In genomic region chr6:142146828-142147662, GRCh38 we compare ENCODE assay signal across 1 cellular context.
TF ChIP-seq lines count a peak whose summit lies in the region.

Gene NMBR, minus strand, starts transcription at chr6:142147122. Its CDS starts 58,464 bp downstream, at chr6:142088658.
Gene VTA1, plus strand, starts transcription at chr6:142147263. Its CDS starts 25 bp downstream, at chr6:142147288.

TF ChIP-seq in HepG2, 621 proteins besides CTCF, POLR2A, EP300 and RAD21 (continued from another document and continues in another):
- TF ChIP-seq HNRNPK (IDR thresholded peaks at IDR 0.05; ENCODE audit: low read depth, low read length, poor library complexity, severe bottlenecking) (no peak), NFYB (CRISPR knock-in tag; IDR thresholded peaks at IDR 0.05) (peak; percentile 66), BCL3 (CRISPR knock-in tag; IDR thresholded peaks at IDR 0.05) (peak; percentile 59; the same call in 1 of the 2 replicates), ZFP41 (CRISPR knock-in tag; IDR thresholded peaks at IDR 0.05; ENCODE audit: borderline replicate concordance) (peak; percentile 97; the same call in 1 of the 2 replicates), GABPB1 (CRISPR knock-in tag; IDR thresholded peaks at IDR 0.05) (peak; percentile 99), PAF1 (CRISPR knock-in tag; IDR thresholded peaks at IDR 0.05) (no peak), FOXO4 (CRISPR knock-in tag; conservative IDR thresholded peaks at IDR 0.05) (no peak), MTA3 (CRISPR knock-in tag; IDR thresholded peaks at IDR 0.05) (no peak), FOSL1 (CRISPR knock-in tag; IDR thresholded peaks at IDR 0.05; ENCODE audit: borderline replicate concordance) (no peak), ATAD3A (CRISPR knock-in tag; IDR thresholded peaks at IDR 0.05) (no peak), FOXK1 (CRISPR knock-in tag; IDR thresholded peaks at IDR 0.05; ENCODE audit: borderline replicate concordance, low read depth) (peak; percentile 90), ZNF407 (CRISPR knock-in tag; IDR thresholded peaks at IDR 0.05; ENCODE audit: not compliant biosample characterization) (peak; percentile 75), ZNF326 (CRISPR knock-in tag; IDR thresholded peaks at IDR 0.05; ENCODE audit: borderline replicate concordance) (no peak), PITX1 (CRISPR knock-in tag; IDR thresholded peaks at IDR 0.05) (peak; percentile 77; the same call in 1 of the 2 replicates), FOXA3 (CRISPR knock-in tag; IDR thresholded peaks at IDR 0.05) (peak; percentile 90), SMAD9 (CRISPR knock-in tag; IDR thresholded peaks at IDR 0.05) (0 out of 2 replicates have a peak, but pooled peaks have one; percentile 27), ZNF30 (CRISPR knock-in tag; IDR thresholded peaks at IDR 0.05) (no peak), ELF3 (CRISPR knock-in tag; IDR thresholded peaks at IDR 0.05) (peak; percentile 99), ZC3H4 (CRISPR knock-in tag; IDR thresholded peaks at IDR 0.05; ENCODE audit: borderline replicate concordance) (0 out of 2 replicates have a peak, but pooled peaks have one; percentile 48), POLR2AphosphoS5 (IDR thresholded peaks at IDR 0.05; ENCODE audit: low read depth, low read length) (peak; percentile 95), NFATC3 (CRISPR knock-in tag; IDR thresholded peaks at IDR 0.05) (peak; percentile 74; the same call in 1 of the 2 replicates), TAF1 (CRISPR knock-in tag; IDR thresholded peaks at IDR 0.05) (peak; percentile 94), ZNF225 (CRISPR knock-in tag; IDR thresholded peaks at IDR 0.05) (peak; percentile 98), FOXK2 (IDR thresholded peaks at IDR 0.05) (peak; percentile 77; the same call in 1 of the 2 replicates), POGZ (CRISPR knock-in tag; IDR thresholded peaks at IDR 0.05) (peak; percentile 100), RXRA (CRISPR knock-in tag; IDR thresholded peaks at IDR 0.05) (peak; percentile 94), ZNF841 (CRISPR knock-in tag; IDR thresholded peaks at IDR 0.05; ENCODE audit: borderline replicate concordance) (no peak), LCORL (IDR thresholded peaks at IDR 0.05) (peak; percentile 73), LCORL (CRISPR knock-in tag; IDR thresholded peaks at IDR 0.05) (peak; percentile 97), NR2C2 (CRISPR knock-in tag; IDR thresholded peaks at IDR 0.05; ENCODE audit: borderline replicate concordance) (peak; percentile 93), ZNF749 (CRISPR knock-in tag; IDR thresholded peaks at IDR 0.05; ENCODE audit: borderline replicate concordance) (peak; percentile 83; the same call in 1 of the 2 replicates), RFX3 (CRISPR knock-in tag; IDR thresholded peaks at IDR 0.05) (peak; percentile 93), PHF5A (CRISPR knock-in tag; IDR thresholded peaks at IDR 0.05; ENCODE audit: low read depth, unreplicated experiment) (peak; percentile 78), RFXAP (CRISPR knock-in tag; IDR thresholded peaks at IDR 0.05; ENCODE audit: borderline replicate concordance) (peak; percentile 94), ZNF572 (CRISPR knock-in tag; IDR thresholded peaks at IDR 0.05) (no peak), ZNF431 (CRISPR knock-in tag; IDR thresholded peaks at IDR 0.05; ENCODE audit: borderline replicate concordance, low read depth) (peak; percentile 94; the same call in 1 of the 2 replicates), HDAC6 (IDR thresholded peaks at IDR 0.05; ENCODE audit: low read depth, low read length) (no peak), CCAR2 (optimal IDR thresholded peaks at IDR 0.05; ENCODE audit: low read depth, low read length) (peak; percentile 91), ZSCAN30 (CRISPR knock-in tag; IDR thresholded peaks at IDR 0.05) (peak; percentile 92), CHCHD3 (CRISPR knock-in tag; IDR thresholded peaks at IDR 0.05) (peak; percentile 83; the same call in 1 of the 2 replicates), GTF3A (CRISPR knock-in tag; conservative IDR thresholded peaks at IDR 0.05) (peak; percentile 98), ZNF609 (CRISPR knock-in tag; IDR thresholded peaks at IDR 0.05; ENCODE audit: borderline replicate concordance) (peak; percentile 76), KDM4B (CRISPR knock-in tag; IDR thresholded peaks at IDR 0.05) (peak; percentile 98), ZNF558 (CRISPR knock-in tag; IDR thresholded peaks at IDR 0.05; ENCODE audit: borderline replicate concordance) (peak; percentile 89; the same call in 1 of the 2 replicates), ZNF263 (CRISPR knock-in tag; IDR thresholded peaks at IDR 0.05) (peak; percentile 53; the same call in 1 of the 2 replicates), ZNF205 (CRISPR knock-in tag; IDR thresholded peaks at IDR 0.05) (peak; percentile 98), ZNF710 (CRISPR knock-in tag; IDR thresholded peaks at IDR 0.05; ENCODE audit: borderline replicate concordance) (peak; percentile 91), GZF1 (CRISPR knock-in tag; IDR thresholded peaks at IDR 0.05) (no peak), KLF12 (CRISPR knock-in tag; IDR thresholded peaks at IDR 0.05; ENCODE audit: borderline replicate concordance) (peak; percentile 76; the same call in 1 of the 2 replicates), HINFP (CRISPR knock-in tag; IDR thresholded peaks at IDR 0.05; ENCODE audit: low read depth) (peak; percentile 93), AHR (CRISPR knock-in tag; IDR thresholded peaks at IDR 0.05) (peak; percentile 89)
